ENCODE assay signal across 1 cellular context in the genomic region with DNA sequence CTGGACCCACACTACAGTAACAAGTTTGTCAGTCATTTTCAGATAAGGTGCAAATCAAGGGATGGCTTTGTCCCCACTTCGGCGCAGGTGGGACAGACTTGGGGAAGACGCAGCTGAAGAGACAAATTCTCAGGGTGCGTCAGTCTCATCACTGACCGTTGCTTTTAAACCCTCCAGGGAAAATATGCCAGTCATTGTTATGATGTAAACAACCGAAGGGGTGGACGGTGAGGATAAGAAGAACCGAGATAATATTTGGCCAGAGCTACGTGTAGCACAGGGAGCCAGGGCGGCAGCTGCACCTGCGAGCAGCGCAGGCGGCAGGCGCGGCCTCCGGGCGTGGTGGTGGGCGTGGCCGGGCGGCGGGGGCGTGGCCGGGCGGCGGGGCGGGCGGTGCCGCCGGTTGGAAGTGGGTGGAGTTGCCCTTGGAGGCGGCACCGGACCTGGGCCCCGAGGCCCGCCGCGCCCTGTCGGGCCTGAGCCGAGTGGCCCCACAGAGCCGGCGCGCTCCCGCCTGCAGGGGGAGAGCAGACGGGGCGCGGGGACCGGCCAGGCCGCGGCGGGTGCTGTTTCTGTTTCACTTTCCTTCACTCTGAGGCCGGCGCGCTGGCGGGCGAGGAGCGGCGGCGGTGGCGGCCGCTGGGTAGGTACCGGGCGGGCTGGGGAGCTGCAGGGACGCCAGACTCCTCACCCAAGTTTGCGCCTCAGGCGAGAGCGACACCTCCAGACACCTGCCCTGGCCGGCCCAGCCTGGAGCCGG.
TF ChIP-seq lines count a peak whose summit lies in the region.

A gene (plus strand): TSS at position 470 of the 760 bp plus-strand sequence. CDS start 2,209 bp downstream, outside the sequence.

TF ChIP-seq in HepG2, 621 proteins besides CTCF, POLR2A, EP300 and RAD21 (continued from another document and continues in another):
- TF ChIP-seq, protein P1, sequence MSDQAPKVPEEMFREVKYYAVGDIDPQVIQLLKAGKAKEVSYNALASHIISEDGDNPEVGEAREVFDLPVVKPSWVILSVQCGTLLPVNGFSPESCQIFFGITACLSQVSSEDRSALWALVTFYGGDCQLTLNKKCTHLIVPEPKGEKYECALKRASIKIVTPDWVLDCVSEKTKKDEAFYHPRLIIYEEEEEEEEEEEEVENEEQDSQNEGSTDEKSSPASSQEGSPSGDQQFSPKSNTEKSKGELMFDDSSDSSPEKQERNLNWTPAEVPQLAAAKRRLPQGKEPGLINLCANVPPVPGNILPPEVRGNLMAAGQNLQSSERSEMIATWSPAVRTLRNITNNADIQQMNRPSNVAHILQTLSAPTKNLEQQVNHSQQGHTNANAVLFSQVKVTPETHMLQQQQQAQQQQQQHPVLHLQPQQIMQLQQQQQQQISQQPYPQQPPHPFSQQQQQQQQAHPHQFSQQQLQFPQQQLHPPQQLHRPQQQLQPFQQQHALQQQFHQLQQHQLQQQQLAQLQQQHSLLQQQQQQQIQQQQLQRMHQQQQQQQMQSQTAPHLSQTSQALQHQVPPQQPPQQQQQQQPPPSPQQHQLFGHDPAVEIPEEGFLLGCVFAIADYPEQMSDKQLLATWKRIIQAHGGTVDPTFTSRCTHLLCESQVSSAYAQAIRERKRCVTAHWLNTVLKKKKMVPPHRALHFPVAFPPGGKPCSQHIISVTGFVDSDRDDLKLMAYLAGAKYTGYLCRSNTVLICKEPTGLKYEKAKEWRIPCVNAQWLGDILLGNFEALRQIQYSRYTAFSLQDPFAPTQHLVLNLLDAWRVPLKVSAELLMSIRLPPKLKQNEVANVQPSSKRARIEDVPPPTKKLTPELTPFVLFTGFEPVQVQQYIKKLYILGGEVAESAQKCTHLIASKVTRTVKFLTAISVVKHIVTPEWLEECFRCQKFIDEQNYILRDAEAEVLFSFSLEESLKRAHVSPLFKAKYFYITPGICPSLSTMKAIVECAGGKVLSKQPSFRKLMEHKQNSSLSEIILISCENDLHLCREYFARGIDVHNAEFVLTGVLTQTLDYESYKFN (CRISPR knock-in tag; conservative IDR thresholded peaks at IDR 0.05) = peak; percentile 98
- TF ChIP-seq ZNF652 (CRISPR knock-in tag; IDR thresholded peaks at IDR 0.05; ENCODE audit: borderline replicate concordance, low read depth) (no peak), CCDC6 (CRISPR knock-in tag; IDR thresholded peaks at IDR 0.05) (no peak), NR3C1 (CRISPR knock-in tag; IDR thresholded peaks at IDR 0.05) (no peak), ZNF768 (CRISPR knock-in tag; IDR thresholded peaks at IDR 0.05) (peak; percentile 33; the same call in 1 of the 2 replicates), ZNF569 (CRISPR knock-in tag; IDR thresholded peaks at IDR 0.05; ENCODE audit: borderline replicate concordance) (no peak), ZNF383 (CRISPR knock-in tag; IDR thresholded peaks at IDR 0.05; ENCODE audit: borderline replicate concordance) (no peak), HOXA3 (CRISPR knock-in tag; IDR thresholded peaks at IDR 0.05) (peak; percentile 14; the same call in 1 of the 2 replicates), ERF (CRISPR knock-in tag; IDR thresholded peaks at IDR 0.05) (no peak), MAFG (CRISPR knock-in tag; IDR thresholded peaks at IDR 0.05) (no peak), IRX3 (CRISPR knock-in tag; IDR thresholded peaks at IDR 0.05; ENCODE audit: borderline replicate concordance, low read depth) (no peak), ZNF460 (CRISPR knock-in tag; IDR thresholded peaks at IDR 0.05; ENCODE audit: borderline replicate concordance) (no peak), GPN1 (CRISPR knock-in tag; IDR thresholded peaks at IDR 0.05; ENCODE audit: borderline replicate concordance) (no peak), ZNF501 (CRISPR knock-in tag; IDR thresholded peaks at IDR 0.05) (peak; percentile 50; the same call in 1 of the 2 replicates), FOXO1 (CRISPR knock-in tag; IDR thresholded peaks at IDR 0.05) (0 out of 2 replicates have a peak, but pooled peaks have one; percentile 12), ZNF20 (CRISPR knock-in tag; IDR thresholded peaks at IDR 0.05) (0 out of 2 replicates have a peak, but pooled peaks have one; percentile 71), TRIM24 (CRISPR knock-in tag; IDR thresholded peaks at IDR 0.05) (no peak), ZNF788 (CRISPR knock-in tag; IDR thresholded peaks at IDR 0.05; ENCODE audit: borderline replicate concordance) (peak; percentile 32), ZNF749 (CRISPR knock-in tag; IDR thresholded peaks at IDR 0.05; ENCODE audit: borderline replicate concordance) (no peak), ZNF121 (CRISPR knock-in tag; IDR thresholded peaks at IDR 0.05) (no peak), SP5 (CRISPR knock-in tag; IDR thresholded peaks at IDR 0.05; ENCODE audit: borderline replicate concordance, low read depth) (peak; percentile 33; the same call in 1 of the 2 replicates), IKZF4 (CRISPR knock-in tag; IDR thresholded peaks at IDR 0.05; ENCODE audit: borderline replicate concordance, low read depth, not compliant biosample characterization) (no peak), NR1H2 (CRISPR knock-in tag; IDR thresholded peaks at IDR 0.05; ENCODE audit: borderline replicate concordance, low read depth) (no peak), KAT2B (IDR thresholded peaks at IDR 0.05; ENCODE audit: borderline replicate concordance, low read depth, low read length) (no peak), FLYWCH1 (CRISPR knock-in tag; IDR thresholded peaks at IDR 0.05) (no peak), FOXP1 (IDR thresholded peaks at IDR 0.05) (no peak; the same call in 1 of the 2 replicates), FOXP1 (CRISPR knock-in tag; IDR thresholded peaks at IDR 0.05) (no peak), ZNF296 (CRISPR knock-in tag; conservative IDR thresholded peaks at IDR 0.05) (no peak), NBN (conservative IDR thresholded peaks at IDR 0.05) (no peak)
- TF ChIP-seq, protein P2, sequence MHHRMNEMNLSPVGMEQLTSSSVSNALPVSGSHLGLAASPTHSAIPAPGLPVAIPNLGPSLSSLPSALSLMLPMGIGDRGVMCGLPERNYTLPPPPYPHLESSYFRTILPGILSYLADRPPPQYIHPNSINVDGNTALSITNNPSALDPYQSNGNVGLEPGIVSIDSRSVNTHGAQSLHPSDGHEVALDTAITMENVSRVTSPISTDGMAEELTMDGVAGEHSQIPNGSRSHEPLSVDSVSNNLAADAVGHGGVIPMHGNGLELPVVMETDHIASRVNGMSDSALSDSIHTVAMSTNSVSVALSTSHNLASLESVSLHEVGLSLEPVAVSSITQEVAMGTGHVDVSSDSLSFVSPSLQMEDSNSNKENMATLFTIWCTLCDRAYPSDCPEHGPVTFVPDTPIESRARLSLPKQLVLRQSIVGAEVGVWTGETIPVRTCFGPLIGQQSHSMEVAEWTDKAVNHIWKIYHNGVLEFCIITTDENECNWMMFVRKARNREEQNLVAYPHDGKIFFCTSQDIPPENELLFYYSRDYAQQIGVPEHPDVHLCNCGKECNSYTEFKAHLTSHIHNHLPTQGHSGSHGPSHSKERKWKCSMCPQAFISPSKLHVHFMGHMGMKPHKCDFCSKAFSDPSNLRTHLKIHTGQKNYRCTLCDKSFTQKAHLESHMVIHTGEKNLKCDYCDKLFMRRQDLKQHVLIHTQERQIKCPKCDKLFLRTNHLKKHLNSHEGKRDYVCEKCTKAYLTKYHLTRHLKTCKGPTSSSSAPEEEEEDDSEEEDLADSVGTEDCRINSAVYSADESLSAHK (CRISPR knock-in tag; IDR thresholded peaks at IDR 0.05; ENCODE audit: borderline replicate concordance) = no peak
- TF ChIP-seq, protein P3, sequence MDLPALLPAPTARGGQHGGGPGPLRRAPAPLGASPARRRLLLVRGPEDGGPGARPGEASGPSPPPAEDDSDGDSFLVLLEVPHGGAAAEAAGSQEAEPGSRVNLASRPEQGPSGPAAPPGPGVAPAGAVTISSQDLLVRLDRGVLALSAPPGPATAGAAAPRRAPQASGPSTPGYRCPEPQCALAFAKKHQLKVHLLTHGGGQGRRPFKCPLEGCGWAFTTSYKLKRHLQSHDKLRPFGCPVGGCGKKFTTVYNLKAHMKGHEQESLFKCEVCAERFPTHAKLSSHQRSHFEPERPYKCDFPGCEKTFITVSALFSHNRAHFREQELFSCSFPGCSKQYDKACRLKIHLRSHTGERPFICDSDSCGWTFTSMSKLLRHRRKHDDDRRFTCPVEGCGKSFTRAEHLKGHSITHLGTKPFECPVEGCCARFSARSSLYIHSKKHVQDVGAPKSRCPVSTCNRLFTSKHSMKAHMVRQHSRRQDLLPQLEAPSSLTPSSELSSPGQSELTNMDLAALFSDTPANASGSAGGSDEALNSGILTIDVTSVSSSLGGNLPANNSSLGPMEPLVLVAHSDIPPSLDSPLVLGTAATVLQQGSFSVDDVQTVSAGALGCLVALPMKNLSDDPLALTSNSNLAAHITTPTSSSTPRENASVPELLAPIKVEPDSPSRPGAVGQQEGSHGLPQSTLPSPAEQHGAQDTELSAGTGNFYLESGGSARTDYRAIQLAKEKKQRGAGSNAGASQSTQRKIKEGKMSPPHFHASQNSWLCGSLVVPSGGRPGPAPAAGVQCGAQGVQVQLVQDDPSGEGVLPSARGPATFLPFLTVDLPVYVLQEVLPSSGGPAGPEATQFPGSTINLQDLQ (CRISPR knock-in tag; IDR thresholded peaks at IDR 0.05) = no peak
- TF ChIP-seq, protein P4, sequence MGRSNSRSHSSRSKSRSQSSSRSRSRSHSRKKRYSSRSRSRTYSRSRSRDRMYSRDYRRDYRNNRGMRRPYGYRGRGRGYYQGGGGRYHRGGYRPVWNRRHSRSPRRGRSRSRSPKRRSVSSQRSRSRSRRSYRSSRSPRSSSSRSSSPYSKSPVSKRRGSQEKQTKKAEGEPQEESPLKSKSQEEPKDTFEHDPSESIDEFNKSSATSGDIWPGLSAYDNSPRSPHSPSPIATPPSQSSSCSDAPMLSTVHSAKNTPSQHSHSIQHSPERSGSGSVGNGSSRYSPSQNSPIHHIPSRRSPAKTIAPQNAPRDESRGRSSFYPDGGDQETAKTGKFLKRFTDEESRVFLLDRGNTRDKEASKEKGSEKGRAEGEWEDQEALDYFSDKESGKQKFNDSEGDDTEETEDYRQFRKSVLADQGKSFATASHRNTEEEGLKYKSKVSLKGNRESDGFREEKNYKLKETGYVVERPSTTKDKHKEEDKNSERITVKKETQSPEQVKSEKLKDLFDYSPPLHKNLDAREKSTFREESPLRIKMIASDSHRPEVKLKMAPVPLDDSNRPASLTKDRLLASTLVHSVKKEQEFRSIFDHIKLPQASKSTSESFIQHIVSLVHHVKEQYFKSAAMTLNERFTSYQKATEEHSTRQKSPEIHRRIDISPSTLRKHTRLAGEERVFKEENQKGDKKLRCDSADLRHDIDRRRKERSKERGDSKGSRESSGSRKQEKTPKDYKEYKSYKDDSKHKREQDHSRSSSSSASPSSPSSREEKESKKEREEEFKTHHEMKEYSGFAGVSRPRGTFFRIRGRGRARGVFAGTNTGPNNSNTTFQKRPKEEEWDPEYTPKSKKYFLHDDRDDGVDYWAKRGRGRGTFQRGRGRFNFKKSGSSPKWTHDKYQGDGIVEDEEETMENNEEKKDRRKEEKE (IDR thresholded peaks at IDR 0.05) = no peak
- TF ChIP-seq, protein P5, sequence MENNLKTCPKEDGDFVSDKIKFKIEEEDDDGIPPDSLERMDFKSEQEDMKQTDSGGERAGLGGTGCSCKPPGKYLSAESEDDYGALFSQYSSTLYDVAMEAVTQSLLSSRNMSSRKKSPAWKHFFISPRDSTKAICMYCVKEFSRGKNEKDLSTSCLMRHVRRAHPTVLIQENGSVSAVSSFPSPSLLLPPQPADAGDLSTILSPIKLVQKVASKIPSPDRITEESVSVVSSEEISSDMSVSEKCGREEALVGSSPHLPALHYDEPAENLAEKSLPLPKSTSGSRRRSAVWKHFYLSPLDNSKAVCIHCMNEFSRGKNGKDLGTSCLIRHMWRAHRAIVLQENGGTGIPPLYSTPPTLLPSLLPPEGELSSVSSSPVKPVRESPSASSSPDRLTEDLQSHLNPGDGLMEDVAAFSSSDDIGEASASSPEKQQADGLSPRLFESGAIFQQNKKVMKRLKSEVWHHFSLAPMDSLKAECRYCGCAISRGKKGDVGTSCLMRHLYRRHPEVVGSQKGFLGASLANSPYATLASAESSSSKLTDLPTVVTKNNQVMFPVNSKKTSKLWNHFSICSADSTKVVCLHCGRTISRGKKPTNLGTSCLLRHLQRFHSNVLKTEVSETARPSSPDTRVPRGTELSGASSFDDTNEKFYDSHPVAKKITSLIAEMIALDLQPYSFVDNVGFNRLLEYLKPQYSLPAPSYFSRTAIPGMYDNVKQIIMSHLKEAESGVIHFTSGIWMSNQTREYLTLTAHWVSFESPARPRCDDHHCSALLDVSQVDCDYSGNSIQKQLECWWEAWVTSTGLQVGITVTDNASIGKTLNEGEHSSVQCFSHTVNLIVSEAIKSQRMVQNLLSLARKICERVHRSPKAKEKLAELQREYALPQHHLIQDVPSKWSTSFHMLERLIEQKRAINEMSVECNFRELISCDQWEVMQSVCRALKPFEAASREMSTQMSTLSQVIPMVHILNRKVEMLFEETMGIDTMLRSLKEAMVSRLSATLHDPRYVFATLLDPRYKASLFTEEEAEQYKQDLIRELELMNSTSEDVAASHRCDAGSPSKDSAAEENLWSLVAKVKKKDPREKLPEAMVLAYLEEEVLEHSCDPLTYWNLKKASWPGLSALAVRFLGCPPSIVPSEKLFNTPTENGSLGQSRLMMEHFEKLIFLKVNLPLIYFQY (CRISPR knock-in tag; IDR thresholded peaks at IDR 0.05; ENCODE audit: borderline replicate concordance) = peak; percentile 82; the same call in 1 of the 2 replicates
- TF ChIP-seq, protein P6, sequence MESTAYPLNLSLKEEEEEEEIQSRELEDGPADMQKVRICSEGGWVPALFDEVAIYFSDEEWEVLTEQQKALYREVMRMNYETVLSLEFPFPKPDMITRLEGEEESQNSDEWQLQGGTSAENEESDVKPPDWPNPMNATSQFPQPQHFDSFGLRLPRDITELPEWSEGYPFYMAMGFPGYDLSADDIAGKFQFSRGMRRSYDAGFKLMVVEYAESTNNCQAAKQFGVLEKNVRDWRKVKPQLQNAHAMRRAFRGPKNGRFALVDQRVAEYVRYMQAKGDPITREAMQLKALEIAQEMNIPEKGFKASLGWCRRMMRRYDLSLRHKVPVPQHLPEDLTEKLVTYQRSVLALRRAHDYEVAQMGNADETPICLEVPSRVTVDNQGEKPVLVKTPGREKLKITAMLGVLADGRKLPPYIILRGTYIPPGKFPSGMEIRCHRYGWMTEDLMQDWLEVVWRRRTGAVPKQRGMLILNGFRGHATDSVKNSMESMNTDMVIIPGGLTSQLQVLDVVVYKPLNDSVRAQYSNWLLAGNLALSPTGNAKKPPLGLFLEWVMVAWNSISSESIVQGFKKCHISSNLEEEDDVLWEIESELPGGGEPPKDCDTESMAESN (CRISPR knock-in tag; conservative IDR thresholded peaks at IDR 0.05) = no peak
- TF ChIP-seq, protein P7, sequence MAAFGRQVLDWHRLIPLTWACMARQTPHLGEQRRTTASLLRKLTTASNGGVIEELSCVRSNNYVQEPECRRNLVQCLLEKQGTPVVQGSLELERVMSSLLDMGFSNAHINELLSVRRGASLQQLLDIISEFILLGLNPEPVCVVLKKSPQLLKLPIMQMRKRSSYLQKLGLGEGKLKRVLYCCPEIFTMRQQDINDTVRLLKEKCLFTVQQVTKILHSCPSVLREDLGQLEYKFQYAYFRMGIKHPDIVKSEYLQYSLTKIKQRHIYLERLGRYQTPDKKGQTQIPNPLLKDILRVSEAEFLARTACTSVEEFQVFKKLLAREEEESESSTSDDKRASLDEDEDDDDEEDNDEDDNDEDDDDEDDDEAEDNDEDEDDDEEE (CRISPR knock-in tag; IDR thresholded peaks at IDR 0.05) = no peak
